9 cellular contexts compared by ENCODE assay signal in genomic region chr11:124669193-124669592, GRCh38. TPM values are rescaled to one million over a fixed set of nuclear protein-coding genes. Genes with fewer than 3 reads are reported as not detected.
DNase-seq lines count a peak whose midpoint lies in the region; ATAC-seq and TF ChIP-seq lines count a peak whose summit lies in the region.
"Had no signal": no experiment of that assay in that cellular context is flagged by ENCODE, and none has a peak within 500 bp of the region (broad histone marks: within the 10 kb centered on the region; RNA-seq: fewer than 3 reads in every experiment).

No MANE protein-coding gene starts in this region.

- H3K4me1 ChIP-seq in CD4-positive, alpha-beta memory T cell (ENCODE audit: insufficient read depth, low read length), result peaks cover 36% of the 10 kb centered on the region
- H3K4me1 ChIP-seq in KMS-11 (ENCODE audit: low read depth, poor library complexity, severe bottlenecking), result peaks cover 28% of the 10 kb centered on the region
- H3K4me1 ChIP-seq in RWPE2 (ENCODE audit: insufficient read depth, poor library complexity, severe bottlenecking), result no peaks in the 10 kb centered on the region
- peaks cover 1 to 10% of the 10 kb centered on the region in 2 donors for H3K4me1 ChIP-seq in thoracic aorta (ENCODE audit: control insufficient read depth in 1 of 2, low read depth in 2 of 2)

- H3K4me1 Mint-ChIP-seq in CD4-positive, alpha-beta memory T cell, result peaks cover 18 to 34% (median 26%) of the 10 kb centered on the region in 4 donors

- POLR2A ChIA-PET in CD4-positive, alpha-beta memory T cell (lab: Charles Lee; ENCODE audit: partially characterized antibody), result interaction anchor here (1.0 to 3.6 kb wide), 7 partner anchors 46 to 167 kb away, joined by 3 to 35 read pairs (median 7); partner anchors contain the start of genes ESAM, MSANTD2 and TBRG1

- no peak overlapping the region for H3K4me2 ChIP-seq in KMS-11

- no peaks in the 10 kb centered on the region for H3K36me3 ChIP-seq in CD4-positive, alpha-beta memory T cell (ENCODE audit: insufficient read depth, low read length)
- H3K36me3 ChIP-seq in KMS-11 (ENCODE audit: insufficient read depth), result no peaks in the 10 kb centered on the region
- H3K36me3 ChIP-seq in RWPE2 (ENCODE audit: low read depth), result no peaks in the 10 kb centered on the region
- no peaks in the 10 kb centered on the region for H3K36me3 ChIP-seq in thoracic aorta

- CTCF ChIA-PET in CD4-positive, alpha-beta memory T cell (lab: Charles Lee; ENCODE audit: partially characterized antibody), result interaction anchor here (0.7 to 6.6 kb wide), 34 partner anchors 8 to 207 kb away, joined by 3 to 224 read pairs (median 5); partner anchors contain the start of genes ESAM, NRGN and VSIG2

- intact Hi-C loops in CD4-positive, alpha-beta memory T cell (cut with micrococcal nuclease), result loop anchor here (1.0 kb wide), 4 partner anchors 25 to 168 kb away; no protein-coding TSS in a partner anchor

- H2AFZ ChIP-seq in KMS-11 (ENCODE audit: low read depth), result no peak overlapping the region

- H3K36me3 Mint-ChIP-seq in CD4-positive, alpha-beta memory T cell, result peaks cover 4% of the 10 kb centered on the region in 2 donors

- H3K9me3 ChIP-seq in CD4-positive, alpha-beta memory T cell (ENCODE audit: control insufficient read depth in 1 of 2, low read length in 2 of 2), result no peaks in the 10 kb centered on the region
- H3K9me3 ChIP-seq in RWPE2 (ENCODE audit: severe bottlenecking) (no peaks in the 10 kb centered on the region), thoracic aorta (no peaks in the 10 kb centered on the region)

- H3K27me3 ChIP-seq in CD4-positive, alpha-beta memory T cell (ENCODE audit: insufficient read depth, low read length), result no peaks in the 10 kb centered on the region
- H3K27me3 ChIP-seq in KMS-11 (ENCODE audit: insufficient read depth, low read depth) (no peaks in the 10 kb centered on the region), RWPE2 (ENCODE audit: insufficient read depth, poor library complexity, severe bottlenecking) (no peaks in the 10 kb centered on the region), thoracic aorta (replicated peaks; ENCODE audit: insufficient read depth) (no peaks in the 10 kb centered on the region)

- peak; percentile 43 to 62 (median 55) for DNase-seq in CD4-positive, alpha-beta memory T cell
- DNase-seq in RWPE2 (ENCODE audit: low spot score) (no peak), astrocyte of the hippocampus (ENCODE audit: low read depth, low spot score) (peak; percentile 69), kidney glomerular epithelial cell (lab: John Stamatoyannopoulos, UW) (peak; percentile 83), thoracic aorta (ENCODE audit: low spot score) (no peak)

- no peak overlapping the region for H3K9ac ChIP-seq in KMS-11

- no peak overlapping the region for H3K27ac Mint-ChIP-seq in CD4-positive, alpha-beta memory T cell
- H3K27ac Mint-ChIP-seq: T-helper 17 cell had no signal

- peaks cover 0 to 4% (median 0%) of the 10 kb centered on the region in 8 donors for H3K9me3 Mint-ChIP-seq in CD4-positive, alpha-beta memory T cell

- H3K4me3 Mint-ChIP-seq in CD4-positive, alpha-beta memory T cell, result no peak overlapping the region
- H3K4me3 Mint-ChIP-seq: T-helper 17 cell had no signal

- ATAC-seq in GM18867 (IDR thresholded peaks at IDR 0.05; ENCODE audit: unreplicated experiment) (peak; percentile 38), RWPE2 (ENCODE audit: low read depth) (0 out of 3 replicates have a peak, but pooled peaks have one; percentile 42), thoracic aorta (ENCODE audit: insufficient number of reproducible peaks, low FRiP score, low read depth) (no peak), HG02840 (IDR thresholded peaks at IDR 0.05; ENCODE audit: low FRiP score, unreplicated experiment) (no peak)
- ATAC-seq: T-helper 17 cell had no signal

- H3K27me3 Mint-ChIP-seq in CD4-positive, alpha-beta memory T cell, result no peaks in the 10 kb centered on the region
- H3K27me3 Mint-ChIP-seq: T-helper 17 cell had no signal

- no peak overlapping the region for H3K4me3 ChIP-seq in CD4-positive, alpha-beta memory T cell (ENCODE audit: low read length in 2 of 2)
- H3K4me3 ChIP-seq in KMS-11 (IDR thresholded peaks at IDR 0.05; ENCODE audit: insufficient read depth, low read depth, low read length), result no peak overlapping the region
- no peak overlapping the region for H3K4me3 ChIP-seq in RWPE2 (ENCODE audit: severe bottlenecking)
- no peak overlapping the region for H3K4me3 ChIP-seq in thoracic aorta

- H3K27ac ChIP-seq in CD4-positive, alpha-beta memory T cell (ENCODE audit: low read depth, low read length), result no peak overlapping the region
- H3K27ac ChIP-seq in KMS-11 (no peak overlapping the region), RWPE2 (ENCODE audit: poor library complexity, severe bottlenecking) (no peak overlapping the region), thoracic aorta (no peak overlapping the region)

- no peaks in the 10 kb centered on the region for H3K79me2 ChIP-seq in KMS-11 (ENCODE audit: insufficient read depth, low read depth)

- H4K20me1 ChIP-seq in KMS-11 (ENCODE audit: insufficient read depth), result no peaks in the 10 kb centered on the region

- TF ChIP-seq CTCF in KMS-11 (conservative IDR thresholded peaks at IDR 0.05; ENCODE audit: low read depth, low read length) (peak; percentile 63), RWPE2 (IDR thresholded peaks at IDR 0.05; ENCODE audit: poor library complexity, severe bottlenecking) (peak; percentile 92), thoracic aorta (IDR thresholded peaks at IDR 0.05) (peak; percentile 82)

RNA-seq across cellular contexts. Expression of gene SIAE, which starts 4.3 kb away (rescaled TPM):
- 1 to 10 TPM; 4.2 to 4.8 TPM for total RNA-seq in CD4-positive, alpha-beta memory T cell
- polyA plus RNA-seq in CD4-positive, alpha-beta memory T cell, result 1 to 10 TPM; 2.8 to 6.8 TPM
- total RNA-seq in thoracic aorta, result 10 to 100 TPM in 1 of 2 donors, 1 to 10 TPM in 1; 9.7 to 20.0 TPM

RNA-seq across cellular contexts. Expression of gene SPA17, which starts 4.5 kb away (rescaled TPM):
- under 1 TPM; 0.55 to 0.81 TPM for total RNA-seq in CD4-positive, alpha-beta memory T cell
- under 1 TPM; 0.64 to 0.72 TPM for polyA plus RNA-seq in CD4-positive, alpha-beta memory T cell
- total RNA-seq in thoracic aorta, result 1 to 10 TPM; 3.9 to 6.4 TPM

RNA-seq across cellular contexts. Expression of gene TBRG1, which starts 46.5 kb away (rescaled TPM):
- 10 to 100 TPM; 69.3 to 75.8 TPM for total RNA-seq in CD4-positive, alpha-beta memory T cell
- polyA plus RNA-seq in CD4-positive, alpha-beta memory T cell, result 10 to 100 TPM; 34.6 to 42.3 TPM
- total RNA-seq in thoracic aorta, result 10 to 100 TPM; 30.3 to 57.8 TPM

RNA-seq across cellular contexts. Expression of gene PANX3, which starts 58.0 kb away (rescaled TPM):
- total RNA-seq in CD4-positive, alpha-beta memory T cell, result not detected
- polyA plus RNA-seq in CD4-positive, alpha-beta memory T cell, result not detected
- not detected for total RNA-seq in thoracic aorta
- total RNA-seq: T-helper 17 cell had no signal

Comparison
In these comparisons a context has a peak if more than half of its experiments do, and no peak if none do; other contexts are left out.
1. DNase-seq: peak in CD4-positive, alpha-beta memory T cell (5 of 5), astrocyte of the hippocampus (single experiment) and kidney glomerular epithelial cell (single experiment); none in RWPE2 (single experiment) and thoracic aorta (single experiment).
2. ATAC-seq: peak in GM18867 (single experiment) and RWPE2 (single experiment); none in thoracic aorta (single experiment) and HG02840 (single experiment).
3. Peak in every context shown above with its lines, with median percentiles within 50 percentile points of each other: CTCF ChIP-seq.